Comparison of ENCODE assay signal across 1 cellular context in the genomic region with DNA sequence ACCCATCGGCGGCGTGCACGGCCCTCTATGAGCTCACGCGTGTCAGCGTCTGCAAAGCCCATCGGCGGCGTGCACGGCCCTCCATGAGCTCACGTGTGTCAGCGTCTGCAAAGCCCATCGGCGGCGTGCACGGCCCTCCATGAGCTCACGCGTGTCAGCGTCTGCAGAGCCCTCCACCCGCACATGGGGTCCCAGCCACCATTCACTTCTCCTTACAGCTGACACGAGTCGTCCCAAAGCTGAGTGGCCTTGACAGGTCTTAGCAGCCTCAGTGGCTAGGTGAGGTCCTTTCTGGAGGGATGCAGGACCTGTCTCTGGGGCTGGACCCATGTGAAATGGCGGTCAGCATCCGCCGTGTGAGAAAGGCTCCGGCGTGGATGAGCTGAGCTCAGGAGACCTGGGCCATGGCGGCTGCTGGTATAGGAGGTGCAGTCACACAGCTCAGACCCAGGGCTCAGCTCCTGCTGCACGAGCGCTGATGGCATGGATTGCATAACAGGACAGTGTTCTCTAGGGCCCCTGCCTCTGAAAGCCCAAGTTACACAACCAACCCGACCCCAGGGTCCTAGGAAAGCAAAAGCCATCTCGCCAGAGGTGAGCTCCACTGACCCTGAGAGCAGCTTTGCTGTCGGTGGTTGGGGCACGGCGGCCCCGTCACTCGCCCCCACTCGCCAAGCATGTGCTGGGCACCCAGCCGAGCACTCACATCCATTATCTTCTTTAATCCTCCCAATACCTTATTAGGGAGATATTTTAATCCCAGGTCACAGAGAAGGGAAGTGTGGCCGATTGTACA.
TF ChIP-seq lines count a peak whose summit lies in the region.

No MANE protein-coding gene starts in this region.

TF ChIP-seq in HepG2, 621 proteins besides CTCF, POLR2A, EP300 and RAD21:
- TF ChIP-seq CEBPB (IDR thresholded peaks at IDR 0.05; ENCODE audit: borderline replicate concordance, low read depth, low read length) (peak; percentile 72; the same call in 1 of the 2 replicates), PAF1 (CRISPR knock-in tag; IDR thresholded peaks at IDR 0.05) (no peak), DNMT1 (CRISPR knock-in tag; IDR thresholded peaks at IDR 0.05) (0 out of 2 replicates have a peak, but pooled peaks have one; percentile 41)
- TF ChIP-seq, protein P1, sequence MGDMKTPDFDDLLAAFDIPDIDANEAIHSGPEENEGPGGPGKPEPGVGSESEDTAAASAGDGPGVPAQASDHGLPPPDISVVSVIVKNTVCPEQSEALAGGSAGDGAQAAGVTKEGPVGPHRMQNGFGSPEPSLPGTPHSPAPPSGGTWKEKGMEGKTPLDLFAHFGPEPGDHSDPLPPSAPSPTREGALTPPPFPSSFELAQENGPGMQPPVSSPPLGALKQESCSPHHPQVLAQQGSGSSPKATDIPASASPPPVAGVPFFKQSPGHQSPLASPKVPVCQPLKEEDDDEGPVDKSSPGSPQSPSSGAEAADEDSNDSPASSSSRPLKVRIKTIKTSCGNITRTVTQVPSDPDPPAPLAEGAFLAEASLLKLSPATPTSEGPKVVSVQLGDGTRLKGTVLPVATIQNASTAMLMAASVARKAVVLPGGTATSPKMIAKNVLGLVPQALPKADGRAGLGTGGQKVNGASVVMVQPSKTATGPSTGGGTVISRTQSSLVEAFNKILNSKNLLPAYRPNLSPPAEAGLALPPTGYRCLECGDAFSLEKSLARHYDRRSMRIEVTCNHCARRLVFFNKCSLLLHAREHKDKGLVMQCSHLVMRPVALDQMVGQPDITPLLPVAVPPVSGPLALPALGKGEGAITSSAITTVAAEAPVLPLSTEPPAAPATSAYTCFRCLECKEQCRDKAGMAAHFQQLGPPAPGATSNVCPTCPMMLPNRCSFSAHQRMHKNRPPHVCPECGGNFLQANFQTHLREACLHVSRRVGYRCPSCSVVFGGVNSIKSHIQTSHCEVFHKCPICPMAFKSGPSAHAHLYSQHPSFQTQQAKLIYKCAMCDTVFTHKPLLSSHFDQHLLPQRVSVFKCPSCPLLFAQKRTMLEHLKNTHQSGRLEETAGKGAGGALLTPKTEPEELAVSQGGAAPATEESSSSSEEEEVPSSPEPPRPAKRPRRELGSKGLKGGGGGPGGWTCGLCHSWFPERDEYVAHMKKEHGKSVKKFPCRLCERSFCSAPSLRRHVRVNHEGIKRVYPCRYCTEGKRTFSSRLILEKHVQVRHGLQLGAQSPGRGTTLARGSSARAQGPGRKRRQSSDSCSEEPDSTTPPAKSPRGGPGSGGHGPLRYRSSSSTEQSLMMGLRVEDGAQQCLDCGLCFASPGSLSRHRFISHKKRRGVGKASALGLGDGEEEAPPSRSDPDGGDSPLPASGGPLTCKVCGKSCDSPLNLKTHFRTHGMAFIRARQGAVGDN (CRISPR knock-in tag; IDR thresholded peaks at IDR 0.05): 0 out of 2 replicates have a peak, but pooled peaks have one; percentile 17
